Comparison of ENCODE assay signal across 1 cellular context in genomic region chr7:108002726-108003590, GRCh38.
TF ChIP-seq lines count a peak whose summit lies in the region.

LAMB1 (minus strand) TSS chr7:108003161; CDS start chr7:108002885, 276 bp downstream.

TF ChIP-seq in endothelial cell of umbilical vein, 7 proteins besides CTCF, POLR2A, EP300 and RAD21 (continued from another document):
- peak; percentile 96 for TF ChIP-seq POLR2AphosphoS5 (IDR thresholded peaks at IDR 0.05; ENCODE audit: insufficient read depth, low read depth, low read length)
